8 cellular contexts compared by ENCODE assay signal in genomic region chr21:37675202-37675801, GRCh38.
A peak's percentile ranks its signal among the peaks of the same experiment; 100 is the strongest.
DNase-seq lines count a peak whose midpoint lies in the region; ATAC-seq and TF ChIP-seq lines count a peak whose summit lies in the region.

No MANE protein-coding gene starts in this region.

- H3K4me1 Mint-ChIP-seq in naive B cell, result no peaks in the 10 kb centered on the region

- intact Hi-C loops in esophagus muscularis mucosa (cut with DNase I), result loop anchor here (10.0 kb wide), 2 partner anchors 449 to 679 kb away; no protein-coding TSS in a partner anchor

- peaks cover 4 to 10% (median 6%) of the 10 kb centered on the region in 4 donors for H3K4me1 ChIP-seq in esophagus muscularis mucosa

- peaks cover 0 to 23% (median 0%) of the 10 kb centered on the region in 4 donors for H3K27me3 ChIP-seq in esophagus muscularis mucosa

- H3K4me3 Mint-ChIP-seq in naive B cell, result no peak overlapping the region

- peak; percentile 99 for TF ChIP-seq CTCF in 22Rv1 (IDR thresholded peaks at IDR 0.05)
- TF ChIP-seq CTCF in esophagus muscularis mucosa (IDR thresholded peaks at IDR 0.05), result peak in 2 of 3 experiments; percentile 68 to 87

- peaks cover 30 to 63% (median 59%) of the 10 kb centered on the region in 3 donors for H3K27me3 Mint-ChIP-seq in naive B cell

- H3K36me3 ChIP-seq in esophagus muscularis mucosa, result no peaks in the 10 kb centered on the region

- H3K27ac Mint-ChIP-seq in naive B cell, result no peak overlapping the region

- no peaks in the 10 kb centered on the region for H3K36me3 Mint-ChIP-seq in naive B cell

- ATAC-seq in naive B cell (ENCODE audit: low read depth in 2 of 2) (peak in 1 of 2 donors; percentile 36), GM19035 (IDR thresholded peaks at IDR 0.05; ENCODE audit: unreplicated experiment) (no peak)
- ATAC-seq in stimulated activated naive CD8-positive, alpha-beta T cell treated with anti-CD3 and anti-CD28 coated beads, Interleukin-15, Interleukin-2, amounts not matched to agents 100 U/mL and 50 U/mL, for 24 hours, result peak; percentile 29

- no peak for TF ChIP-seq EP300 in esophagus muscularis mucosa (IDR thresholded peaks at IDR 0.05)

- no peak for TF ChIP-seq POLR2A in esophagus muscularis mucosa (IDR thresholded peaks at IDR 0.05; ENCODE audit: low read depth)

- peaks cover 0 to 9% (median 4%) of the 10 kb centered on the region in 4 donors for H3K9me3 ChIP-seq in esophagus muscularis mucosa

- peaks cover 2 to 16% (median 9%) of the 10 kb centered on the region in 7 donors for H3K9me3 Mint-ChIP-seq in naive B cell

- H3K27ac ChIP-seq in 22Rv1 (no peak overlapping the region), esophagus muscularis mucosa (replicated peaks in 1 of 4) (no peak overlapping the region)

- 18% methylated on average over 7 of the region's 35 CpGs for WGBS in esophagus muscularis mucosa

- DNase-seq in GM19240 (ENCODE audit: insufficient read length, low spot score), result peak; percentile 19
- peak; percentile 63 for DNase-seq in NCI-H510A treated with DMSO at 0.1 percent for 48 hours (lab: John Stamatoyannopoulos, UW)
- peak; percentile 41 for DNase-seq in activated T-cell treated with anti-CD3 and anti-CD28 coated beads for 1 hour (ENCODE audit: low read depth)
- DNase-seq in esophagus muscularis mucosa (ENCODE audit: extremely low spot score), result no peak
- DNase-seq in naive B cell, result peak; percentile 10
- peak; percentile 78 for DNase-seq in stimulated activated naive CD8-positive, alpha-beta T cell treated with anti-CD3 and anti-CD28 coated beads, Interleukin-15, Interleukin-2, amounts not matched to agents 100 U/mL and 50 U/mL, for 24 hours

- peak overlapping the region; percentile 13 to 48 (median 21) for H3K4me3 ChIP-seq in esophagus muscularis mucosa
